Comparison of ENCODE assay signal across 1 cellular context in genomic region chr6:36028088-36028886, GRCh38.
TF ChIP-seq lines count a peak whose summit lies in the region.

No MANE protein-coding gene starts in this region.

TF ChIP-seq in HepG2, 621 proteins besides CTCF, POLR2A, EP300 and RAD21 (continued from another document and continues in another):
- TF ChIP-seq, protein P1, sequence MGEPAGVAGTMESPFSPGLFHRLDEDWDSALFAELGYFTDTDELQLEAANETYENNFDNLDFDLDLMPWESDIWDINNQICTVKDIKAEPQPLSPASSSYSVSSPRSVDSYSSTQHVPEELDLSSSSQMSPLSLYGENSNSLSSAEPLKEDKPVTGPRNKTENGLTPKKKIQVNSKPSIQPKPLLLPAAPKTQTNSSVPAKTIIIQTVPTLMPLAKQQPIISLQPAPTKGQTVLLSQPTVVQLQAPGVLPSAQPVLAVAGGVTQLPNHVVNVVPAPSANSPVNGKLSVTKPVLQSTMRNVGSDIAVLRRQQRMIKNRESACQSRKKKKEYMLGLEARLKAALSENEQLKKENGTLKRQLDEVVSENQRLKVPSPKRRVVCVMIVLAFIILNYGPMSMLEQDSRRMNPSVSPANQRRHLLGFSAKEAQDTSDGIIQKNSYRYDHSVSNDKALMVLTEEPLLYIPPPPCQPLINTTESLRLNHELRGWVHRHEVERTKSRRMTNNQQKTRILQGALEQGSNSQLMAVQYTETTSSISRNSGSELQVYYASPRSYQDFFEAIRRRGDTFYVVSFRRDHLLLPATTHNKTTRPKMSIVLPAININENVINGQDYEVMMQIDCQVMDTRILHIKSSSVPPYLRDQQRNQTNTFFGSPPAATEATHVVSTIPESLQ (CRISPR knock-in tag; conservative IDR thresholded peaks at IDR 0.05), result 0 out of 2 replicates have a peak, but pooled peaks have one; percentile 27
- TF ChIP-seq, protein P2, sequence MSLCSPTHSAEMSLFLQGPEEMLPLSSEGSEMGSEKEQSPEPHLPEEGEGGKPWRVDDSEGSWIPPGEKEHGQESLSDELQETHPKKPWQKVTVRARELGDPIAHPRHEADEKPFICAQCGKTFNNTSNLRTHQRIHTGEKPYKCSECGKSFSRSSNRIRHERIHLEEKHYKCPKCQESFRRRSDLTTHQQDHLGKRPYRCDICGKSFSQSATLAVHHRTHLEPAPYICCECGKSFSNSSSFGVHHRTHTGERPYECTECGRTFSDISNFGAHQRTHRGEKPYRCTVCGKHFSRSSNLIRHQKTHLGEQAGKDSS (CRISPR knock-in tag; IDR thresholded peaks at IDR 0.05; ENCODE audit: borderline replicate concordance, low read depth), result no peak; the same call in 1 of the 2 replicates
- TF ChIP-seq ZNF772 (CRISPR knock-in tag; IDR thresholded peaks at IDR 0.05) (0 out of 2 replicates have a peak, but pooled peaks have one; percentile 78), FIP1L1 (IDR thresholded peaks at IDR 0.05; ENCODE audit: borderline replicate concordance, insufficient read depth, low read depth, low read length) (no peak), NR2F2 (IDR thresholded peaks at IDR 0.05; ENCODE audit: borderline replicate concordance, low read depth) (no peak), ZSCAN22 (CRISPR knock-in tag; IDR thresholded peaks at IDR 0.05) (no peak), ZNF224 (CRISPR knock-in tag; IDR thresholded peaks at IDR 0.05) (no peak), ZNF878 (CRISPR knock-in tag; IDR thresholded peaks at IDR 0.05) (no peak), ZKSCAN8 (CRISPR knock-in tag; IDR thresholded peaks at IDR 0.05; ENCODE audit: borderline replicate concordance) (no peak), KDM6A (CRISPR knock-in tag; IDR thresholded peaks at IDR 0.05; ENCODE audit: low read depth) (no peak), MED1 (CRISPR knock-in tag; IDR thresholded peaks at IDR 0.05) (0 out of 2 replicates have a peak, but pooled peaks have one; percentile 14), ZSCAN5A (CRISPR knock-in tag; IDR thresholded peaks at IDR 0.05; ENCODE audit: borderline replicate concordance) (no peak), ATF1 (CRISPR knock-in tag; IDR thresholded peaks at IDR 0.05) (no peak), SYNCRIP (IDR thresholded peaks at IDR 0.05; ENCODE audit: insufficient read depth, low read depth, low read length) (no peak), STAT5B (CRISPR knock-in tag; IDR thresholded peaks at IDR 0.05) (no peak), LRRFIP1 (CRISPR knock-in tag; conservative IDR thresholded peaks at IDR 0.05) (no peak), POGZ (CRISPR knock-in tag; IDR thresholded peaks at IDR 0.05) (no peak; the same call in 1 of the 2 replicates), ATF7-NPFF (CRISPR knock-in tag; IDR thresholded peaks at IDR 0.05; ENCODE audit: low read depth) (peak; percentile 48; the same call in 1 of the 2 replicates), FOXO4 (CRISPR knock-in tag; conservative IDR thresholded peaks at IDR 0.05) (no peak), TGIF2 (CRISPR knock-in tag; IDR thresholded peaks at IDR 0.05) (peak; percentile 34; the same call in 1 of the 2 replicates), PHB2 (IDR thresholded peaks at IDR 0.05; ENCODE audit: partially characterized antibody) (no peak), PCBP2 (optimal IDR thresholded peaks at IDR 0.05; ENCODE audit: low read depth, low read length, poor library complexity, severe bottlenecking) (no peak), KLF11 (CRISPR knock-in tag; IDR thresholded peaks at IDR 0.05) (no peak), GABPA (IDR thresholded peaks at IDR 0.05; ENCODE audit: low read depth, low read length) (no peak), GABPA (CRISPR knock-in tag; IDR thresholded peaks at IDR 0.05; ENCODE audit: low read depth) (no peak), ZNF839 (CRISPR knock-in tag; IDR thresholded peaks at IDR 0.05; ENCODE audit: borderline replicate concordance) (no peak), ZNF784 (CRISPR knock-in tag; IDR thresholded peaks at IDR 0.05; ENCODE audit: borderline replicate concordance) (no peak), PHF21A (CRISPR knock-in tag; IDR thresholded peaks at IDR 0.05) (0 out of 2 replicates have a peak, but pooled peaks have one; percentile 24), NCOA5 (CRISPR knock-in tag; IDR thresholded peaks at IDR 0.05) (no peak; the same call in 1 of the 2 replicates), JUNB (CRISPR knock-in tag; IDR thresholded peaks at IDR 0.05; ENCODE audit: borderline replicate concordance) (no peak), SMAD3 (CRISPR knock-in tag; IDR thresholded peaks at IDR 0.05) (no peak; the same call in 1 of the 2 replicates), RFXANK (CRISPR knock-in tag; IDR thresholded peaks at IDR 0.05) (no peak)
- TF ChIP-seq, protein P3, sequence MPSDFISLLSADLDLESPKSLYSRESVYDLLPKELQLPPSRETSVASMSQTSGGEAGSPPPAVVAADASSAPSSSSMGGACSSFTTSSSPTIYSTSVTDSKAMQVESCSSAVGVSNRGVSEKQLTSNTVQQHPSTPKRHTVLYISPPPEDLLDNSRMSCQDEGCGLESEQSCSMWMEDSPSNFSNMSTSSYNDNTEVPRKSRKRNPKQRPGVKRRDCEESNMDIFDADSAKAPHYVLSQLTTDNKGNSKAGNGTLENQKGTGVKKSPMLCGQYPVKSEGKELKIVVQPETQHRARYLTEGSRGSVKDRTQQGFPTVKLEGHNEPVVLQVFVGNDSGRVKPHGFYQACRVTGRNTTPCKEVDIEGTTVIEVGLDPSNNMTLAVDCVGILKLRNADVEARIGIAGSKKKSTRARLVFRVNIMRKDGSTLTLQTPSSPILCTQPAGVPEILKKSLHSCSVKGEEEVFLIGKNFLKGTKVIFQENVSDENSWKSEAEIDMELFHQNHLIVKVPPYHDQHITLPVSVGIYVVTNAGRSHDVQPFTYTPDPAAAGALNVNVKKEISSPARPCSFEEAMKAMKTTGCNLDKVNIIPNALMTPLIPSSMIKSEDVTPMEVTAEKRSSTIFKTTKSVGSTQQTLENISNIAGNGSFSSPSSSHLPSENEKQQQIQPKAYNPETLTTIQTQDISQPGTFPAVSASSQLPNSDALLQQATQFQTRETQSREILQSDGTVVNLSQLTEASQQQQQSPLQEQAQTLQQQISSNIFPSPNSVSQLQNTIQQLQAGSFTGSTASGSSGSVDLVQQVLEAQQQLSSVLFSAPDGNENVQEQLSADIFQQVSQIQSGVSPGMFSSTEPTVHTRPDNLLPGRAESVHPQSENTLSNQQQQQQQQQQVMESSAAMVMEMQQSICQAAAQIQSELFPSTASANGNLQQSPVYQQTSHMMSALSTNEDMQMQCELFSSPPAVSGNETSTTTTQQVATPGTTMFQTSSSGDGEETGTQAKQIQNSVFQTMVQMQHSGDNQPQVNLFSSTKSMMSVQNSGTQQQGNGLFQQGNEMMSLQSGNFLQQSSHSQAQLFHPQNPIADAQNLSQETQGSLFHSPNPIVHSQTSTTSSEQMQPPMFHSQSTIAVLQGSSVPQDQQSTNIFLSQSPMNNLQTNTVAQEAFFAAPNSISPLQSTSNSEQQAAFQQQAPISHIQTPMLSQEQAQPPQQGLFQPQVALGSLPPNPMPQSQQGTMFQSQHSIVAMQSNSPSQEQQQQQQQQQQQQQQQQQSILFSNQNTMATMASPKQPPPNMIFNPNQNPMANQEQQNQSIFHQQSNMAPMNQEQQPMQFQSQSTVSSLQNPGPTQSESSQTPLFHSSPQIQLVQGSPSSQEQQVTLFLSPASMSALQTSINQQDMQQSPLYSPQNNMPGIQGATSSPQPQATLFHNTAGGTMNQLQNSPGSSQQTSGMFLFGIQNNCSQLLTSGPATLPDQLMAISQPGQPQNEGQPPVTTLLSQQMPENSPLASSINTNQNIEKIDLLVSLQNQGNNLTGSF (CRISPR knock-in tag; IDR thresholded peaks at IDR 0.05), result no peak
- TF ChIP-seq, protein P4, sequence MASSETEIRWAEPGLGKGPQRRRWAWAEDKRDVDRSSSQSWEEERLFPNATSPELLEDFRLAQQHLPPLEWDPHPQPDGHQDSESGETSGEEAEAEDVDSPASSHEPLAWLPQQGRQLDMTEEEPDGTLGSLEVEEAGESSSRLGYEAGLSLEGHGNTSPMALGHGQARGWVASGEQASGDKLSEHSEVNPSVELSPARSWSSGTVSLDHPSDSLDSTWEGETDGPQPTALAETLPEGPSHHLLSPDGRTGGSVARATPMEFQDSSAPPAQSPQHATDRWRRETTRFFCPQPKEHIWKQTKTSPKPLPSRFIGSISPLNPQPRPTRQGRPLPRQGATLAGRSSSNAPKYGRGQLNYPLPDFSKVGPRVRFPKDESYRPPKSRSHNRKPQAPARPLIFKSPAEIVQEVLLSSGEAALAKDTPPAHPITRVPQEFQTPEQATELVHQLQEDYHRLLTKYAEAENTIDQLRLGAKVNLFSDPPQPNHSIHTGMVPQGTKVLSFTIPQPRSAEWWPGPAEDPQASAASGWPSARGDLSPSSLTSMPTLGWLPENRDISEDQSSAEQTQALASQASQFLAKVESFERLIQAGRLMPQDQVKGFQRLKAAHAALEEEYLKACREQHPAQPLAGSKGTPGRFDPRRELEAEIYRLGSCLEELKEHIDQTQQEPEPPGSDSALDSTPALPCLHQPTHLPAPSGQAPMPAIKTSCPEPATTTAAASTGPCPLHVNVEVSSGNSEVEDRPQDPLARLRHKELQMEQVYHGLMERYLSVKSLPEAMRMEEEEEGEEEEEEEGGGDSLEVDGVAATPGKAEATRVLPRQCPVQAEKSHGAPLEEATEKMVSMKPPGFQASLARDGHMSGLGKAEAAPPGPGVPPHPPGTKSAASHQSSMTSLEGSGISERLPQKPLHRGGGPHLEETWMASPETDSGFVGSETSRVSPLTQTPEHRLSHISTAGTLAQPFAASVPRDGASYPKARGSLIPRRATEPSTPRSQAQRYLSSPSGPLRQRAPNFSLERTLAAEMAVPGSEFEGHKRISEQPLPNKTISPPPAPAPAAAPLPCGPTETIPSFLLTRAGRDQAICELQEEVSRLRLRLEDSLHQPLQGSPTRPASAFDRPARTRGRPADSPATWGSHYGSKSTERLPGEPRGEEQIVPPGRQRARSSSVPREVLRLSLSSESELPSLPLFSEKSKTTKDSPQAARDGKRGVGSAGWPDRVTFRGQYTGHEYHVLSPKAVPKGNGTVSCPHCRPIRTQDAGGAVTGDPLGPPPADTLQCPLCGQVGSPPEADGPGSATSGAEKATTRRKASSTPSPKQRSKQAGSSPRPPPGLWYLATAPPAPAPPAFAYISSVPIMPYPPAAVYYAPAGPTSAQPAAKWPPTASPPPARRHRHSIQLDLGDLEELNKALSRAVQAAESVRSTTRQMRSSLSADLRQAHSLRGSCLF (CRISPR knock-in tag; IDR thresholded peaks at IDR 0.05; ENCODE audit: borderline replicate concordance), result 0 out of 2 replicates have a peak, but pooled peaks have one; percentile 10
- TF ChIP-seq, protein P5, sequence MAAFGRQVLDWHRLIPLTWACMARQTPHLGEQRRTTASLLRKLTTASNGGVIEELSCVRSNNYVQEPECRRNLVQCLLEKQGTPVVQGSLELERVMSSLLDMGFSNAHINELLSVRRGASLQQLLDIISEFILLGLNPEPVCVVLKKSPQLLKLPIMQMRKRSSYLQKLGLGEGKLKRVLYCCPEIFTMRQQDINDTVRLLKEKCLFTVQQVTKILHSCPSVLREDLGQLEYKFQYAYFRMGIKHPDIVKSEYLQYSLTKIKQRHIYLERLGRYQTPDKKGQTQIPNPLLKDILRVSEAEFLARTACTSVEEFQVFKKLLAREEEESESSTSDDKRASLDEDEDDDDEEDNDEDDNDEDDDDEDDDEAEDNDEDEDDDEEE (CRISPR knock-in tag; IDR thresholded peaks at IDR 0.05), result peak; percentile 6; the same call in 1 of the 2 replicates
- TF ChIP-seq, protein P6, sequence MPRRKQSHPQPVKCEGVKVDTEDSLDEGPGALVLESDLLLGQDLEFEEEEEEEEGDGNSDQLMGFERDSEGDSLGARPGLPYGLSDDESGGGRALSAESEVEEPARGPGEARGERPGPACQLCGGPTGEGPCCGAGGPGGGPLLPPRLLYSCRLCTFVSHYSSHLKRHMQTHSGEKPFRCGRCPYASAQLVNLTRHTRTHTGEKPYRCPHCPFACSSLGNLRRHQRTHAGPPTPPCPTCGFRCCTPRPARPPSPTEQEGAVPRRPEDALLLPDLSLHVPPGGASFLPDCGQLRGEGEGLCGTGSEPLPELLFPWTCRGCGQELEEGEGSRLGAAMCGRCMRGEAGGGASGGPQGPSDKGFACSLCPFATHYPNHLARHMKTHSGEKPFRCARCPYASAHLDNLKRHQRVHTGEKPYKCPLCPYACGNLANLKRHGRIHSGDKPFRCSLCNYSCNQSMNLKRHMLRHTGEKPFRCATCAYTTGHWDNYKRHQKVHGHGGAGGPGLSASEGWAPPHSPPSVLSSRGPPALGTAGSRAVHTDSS (CRISPR knock-in tag; conservative IDR thresholded peaks at IDR 0.05), result no peak
